In the genomic region with DNA sequence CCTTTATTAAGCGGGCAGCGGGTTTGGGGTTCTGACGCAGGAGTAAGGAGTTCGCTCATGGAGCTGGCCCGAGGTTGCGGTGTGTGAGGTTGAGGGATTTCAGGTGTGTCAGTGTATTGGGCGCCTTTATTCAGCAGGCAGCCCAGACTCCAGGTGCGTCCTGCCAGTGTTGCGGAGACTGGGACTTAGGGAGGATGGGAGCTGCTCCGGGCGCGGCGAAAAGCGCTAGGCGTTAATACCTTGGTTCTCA, we compare ENCODE assay signal across 8 cellular contexts. TPM values are rescaled to one million over a fixed set of nuclear protein-coding genes. Genes with fewer than 3 reads are reported as not detected.
DNase-seq lines count a peak whose midpoint lies in the region; ATAC-seq and TF ChIP-seq lines count a peak whose summit lies in the region.

No MANE protein-coding gene starts in this region.

- H3K9me3 ChIP-seq in thymus (ENCODE audit: control insufficient read depth) = no peaks in the 10 kb centered on the region

- H3K36me3 ChIP-seq in kidney epithelial cell (ENCODE audit: control insufficient read depth, insufficient read depth, low read length) = peaks cover 4% of the 10 kb centered on the region
- peaks cover 48% of the 10 kb centered on the region for H3K36me3 ChIP-seq in thymus (ENCODE audit: control insufficient read depth, insufficient read depth)

- ATAC-seq in activated CD8-positive, alpha-beta memory T cell treated with anti-CD3 and anti-CD28 coated beads, Interleukin-2, amount 10 ng/mL, durations not matched to agents 7 days and 5 days = no peak
- no peak for ATAC-seq in GM18520 (IDR thresholded peaks at IDR 0.05; ENCODE audit: unreplicated experiment)

- H3K4me3 Mint-ChIP-seq in activated CD8-positive, alpha-beta memory T cell treated with anti-CD3 and anti-CD28 coated beads, Interleukin-2, amount 10 ng/mL, durations not matched to agents 7 days and 5 days = peak overlapping the region; percentile 98
- peak overlapping the region; percentile 99 for H3K4me3 Mint-ChIP-seq in activated naive CD8-positive, alpha-beta T cell treated with anti-CD3 and anti-CD28 coated beads for 36 hours

- H3K36me3 Mint-ChIP-seq in activated CD8-positive, alpha-beta memory T cell treated with anti-CD3 and anti-CD28 coated beads, Interleukin-2, amount 10 ng/mL, durations not matched to agents 7 days and 5 days = peaks cover 36% of the 10 kb centered on the region
- peaks cover 47% of the 10 kb centered on the region for H3K36me3 Mint-ChIP-seq in activated naive CD8-positive, alpha-beta T cell treated with anti-CD3 and anti-CD28 coated beads for 36 hours

- 3% methylated on average over 15 of the region's 15 CpGs for WGBS in thymus

- peaks cover 40% of the 10 kb centered on the region for H3K4me1 Mint-ChIP-seq in activated CD8-positive, alpha-beta memory T cell treated with anti-CD3 and anti-CD28 coated beads, Interleukin-2, amount 10 ng/mL, durations not matched to agents 7 days and 5 days
- peaks cover 21% of the 10 kb centered on the region for H3K4me1 Mint-ChIP-seq in activated naive CD8-positive, alpha-beta T cell treated with anti-CD3 and anti-CD28 coated beads for 36 hours

- peaks cover 18% of the 10 kb centered on the region for H3K4me1 ChIP-seq in thymus (ENCODE audit: control insufficient read depth, insufficient read depth, low read length)

- no peaks in the 10 kb centered on the region for H3K27me3 Mint-ChIP-seq in activated CD8-positive, alpha-beta memory T cell treated with anti-CD3 and anti-CD28 coated beads, Interleukin-2, amount 10 ng/mL, durations not matched to agents 7 days and 5 days
- peaks cover 15% of the 10 kb centered on the region for H3K27me3 Mint-ChIP-seq in activated naive CD8-positive, alpha-beta T cell treated with anti-CD3 and anti-CD28 coated beads for 36 hours

- H3K9me3 Mint-ChIP-seq in activated CD8-positive, alpha-beta memory T cell treated with anti-CD3 and anti-CD28 coated beads, Interleukin-2, amount 10 ng/mL, durations not matched to agents 7 days and 5 days (ENCODE audit: low read depth) = no peaks in the 10 kb centered on the region
- H3K9me3 Mint-ChIP-seq in activated naive CD8-positive, alpha-beta T cell treated with anti-CD3 and anti-CD28 coated beads for 36 hours = no peaks in the 10 kb centered on the region

- DNase-seq in activated CD8-positive, alpha-beta memory T cell treated with anti-CD3 and anti-CD28 coated beads, Interleukin-2, amount 10 ng/mL, durations not matched to agents 7 days and 5 days = peak; percentile 52
- no peak for DNase-seq in activated CD8-positive, alpha-beta memory T cell treated with anti-CD3 and anti-CD28 coated beads for 24 hours
- DNase-seq in activated naive CD8-positive, alpha-beta T cell treated with anti-CD3 and anti-CD28 coated beads for 36 hours = no peak
- DNase-seq in kidney epithelial cell (ENCODE audit: low read depth) (no peak), NCI-H82 (lab: John Stamatoyannopoulos, UW) (no peak)
- DNase-seq in stimulated activated CD4-positive, alpha-beta T cell treated with anti-CD3 and anti-CD28 coated beads, Interleukin-2, amount 100 ng/mL, for 24 hours = no peak

- H3K27me3 ChIP-seq in kidney epithelial cell (ENCODE audit: control insufficient read depth, insufficient read depth, low read length) (no peaks in the 10 kb centered on the region), thymus (ENCODE audit: control insufficient read depth, insufficient read depth) (no peaks in the 10 kb centered on the region)

- CTCF ChIA-PET in activated CD8-positive, alpha-beta memory T cell treated with anti-CD3 and anti-CD28 coated beads, Interleukin-2, amount 10 ng/mL, durations not matched to agents 7 days and 5 days (lab: Charles Lee) = interaction anchor here (0.7 to 7.9 kb wide), 9 partner anchors 12 to 277 kb away, joined by 3 to 122 read pairs (median 4); partner anchors contain the start of genes CATSPERD, DUS3L, LONP1 and SAFB

- peak overlapping the region; percentile 83 for H3K27ac ChIP-seq in thymus (ENCODE audit: low read depth)

- no peak for TF ChIP-seq CTCF in kidney epithelial cell (IDR thresholded peaks at IDR 0.05; ENCODE audit: insufficient read depth, low read length, poor library complexity, severe bottlenecking)

- peak overlapping the region; percentile 92 for H3K27ac Mint-ChIP-seq in activated CD8-positive, alpha-beta memory T cell treated with anti-CD3 and anti-CD28 coated beads, Interleukin-2, amount 10 ng/mL, durations not matched to agents 7 days and 5 days
- peak overlapping the region; percentile 99 for H3K27ac Mint-ChIP-seq in activated naive CD8-positive, alpha-beta T cell treated with anti-CD3 and anti-CD28 coated beads for 36 hours

- peak overlapping the region; percentile 96 for H3K4me3 ChIP-seq in kidney epithelial cell (ENCODE audit: low read depth, low read length)
- H3K4me3 ChIP-seq in thymus (ENCODE audit: low read length) = peak overlapping the region; percentile 67

RNA-seq across cellular contexts. Expression of gene RPL36, which starts 0.8 kb away (rescaled TPM):
- 1,000 to 10,000 TPM in 1 of 2 experiments, 100 to 1,000 TPM in 1; 976 to 1,078 TPM for total RNA-seq in activated CD8-positive, alpha-beta memory T cell treated with anti-CD3 and anti-CD28 coated beads, Interleukin-2, amount 10 ng/mL, durations not matched to agents 7 days and 5 days
- 1,000 to 10,000 TPM; 1,649 to 1,711 TPM for total RNA-seq in activated naive CD8-positive, alpha-beta T cell treated with anti-CD3 and anti-CD28 coated beads for 36 hours
- 1,562 and 1,717 TPM in 2 replicates for total RNA-seq in kidney epithelial cell
- 1,924 TPM for polyA plus RNA-seq in thymus

RNA-seq across cellular contexts. Expression of gene HSD11B1L, which starts 10.1 kb away (rescaled TPM):
- 1 to 10 TPM; 1.0 to 2.4 TPM for total RNA-seq in activated CD8-positive, alpha-beta memory T cell treated with anti-CD3 and anti-CD28 coated beads, Interleukin-2, amount 10 ng/mL, durations not matched to agents 7 days and 5 days
- 1 to 10 TPM; 1.5 to 3.2 TPM for total RNA-seq in activated naive CD8-positive, alpha-beta T cell treated with anti-CD3 and anti-CD28 coated beads for 36 hours
- total RNA-seq in kidney epithelial cell = 7.4 and 11.4 TPM in 2 replicates
- polyA plus RNA-seq in thymus = 6.5 TPM

RNA-seq across cellular contexts. Expression of gene MICOS13, which starts 10.6 kb away (rescaled TPM):
- total RNA-seq in activated CD8-positive, alpha-beta memory T cell treated with anti-CD3 and anti-CD28 coated beads, Interleukin-2, amount 10 ng/mL, durations not matched to agents 7 days and 5 days = 10 to 100 TPM; 49.1 to 49.7 TPM
- 10 to 100 TPM; 44.6 to 53.5 TPM for total RNA-seq in activated naive CD8-positive, alpha-beta T cell treated with anti-CD3 and anti-CD28 coated beads for 36 hours
- total RNA-seq in kidney epithelial cell = 47.0 and 55.4 TPM in 2 replicates
- polyA plus RNA-seq in thymus = 67.6 TPM

RNA-seq across cellular contexts. Expression of gene LONP1, which starts 29.1 kb away (rescaled TPM):
- 100 to 1,000 TPM; 134 to 141 TPM for total RNA-seq in activated CD8-positive, alpha-beta memory T cell treated with anti-CD3 and anti-CD28 coated beads, Interleukin-2, amount 10 ng/mL, durations not matched to agents 7 days and 5 days
- total RNA-seq in activated naive CD8-positive, alpha-beta T cell treated with anti-CD3 and anti-CD28 coated beads for 36 hours = 100 to 1,000 TPM; 277 to 287 TPM
- total RNA-seq in kidney epithelial cell = 151 and 173 TPM in 2 replicates
- polyA plus RNA-seq in thymus = 37.7 TPM

RNA-seq across cellular contexts. Expression of gene CATSPERD, which starts 29.6 kb away (rescaled TPM):
- not detected for total RNA-seq in activated CD8-positive, alpha-beta memory T cell treated with anti-CD3 and anti-CD28 coated beads, Interleukin-2, amount 10 ng/mL, durations not matched to agents 7 days and 5 days
- total RNA-seq in activated naive CD8-positive, alpha-beta T cell treated with anti-CD3 and anti-CD28 coated beads for 36 hours = not detected
- not detected in 2 replicates for total RNA-seq in kidney epithelial cell
- 0.05 TPM for polyA plus RNA-seq in thymus
